In genomic region chr10:70575874-70576802, GRCh38 we compare ENCODE assay signal across 1 cellular context.
TF ChIP-seq lines count a peak whose summit lies in the region.

No MANE protein-coding gene starts in this region.

TF ChIP-seq in K562, 482 proteins besides CTCF, POLR2A, EP300 and RAD21 (continued from another document and continues in another):
- TF ChIP-seq, protein P1, sequence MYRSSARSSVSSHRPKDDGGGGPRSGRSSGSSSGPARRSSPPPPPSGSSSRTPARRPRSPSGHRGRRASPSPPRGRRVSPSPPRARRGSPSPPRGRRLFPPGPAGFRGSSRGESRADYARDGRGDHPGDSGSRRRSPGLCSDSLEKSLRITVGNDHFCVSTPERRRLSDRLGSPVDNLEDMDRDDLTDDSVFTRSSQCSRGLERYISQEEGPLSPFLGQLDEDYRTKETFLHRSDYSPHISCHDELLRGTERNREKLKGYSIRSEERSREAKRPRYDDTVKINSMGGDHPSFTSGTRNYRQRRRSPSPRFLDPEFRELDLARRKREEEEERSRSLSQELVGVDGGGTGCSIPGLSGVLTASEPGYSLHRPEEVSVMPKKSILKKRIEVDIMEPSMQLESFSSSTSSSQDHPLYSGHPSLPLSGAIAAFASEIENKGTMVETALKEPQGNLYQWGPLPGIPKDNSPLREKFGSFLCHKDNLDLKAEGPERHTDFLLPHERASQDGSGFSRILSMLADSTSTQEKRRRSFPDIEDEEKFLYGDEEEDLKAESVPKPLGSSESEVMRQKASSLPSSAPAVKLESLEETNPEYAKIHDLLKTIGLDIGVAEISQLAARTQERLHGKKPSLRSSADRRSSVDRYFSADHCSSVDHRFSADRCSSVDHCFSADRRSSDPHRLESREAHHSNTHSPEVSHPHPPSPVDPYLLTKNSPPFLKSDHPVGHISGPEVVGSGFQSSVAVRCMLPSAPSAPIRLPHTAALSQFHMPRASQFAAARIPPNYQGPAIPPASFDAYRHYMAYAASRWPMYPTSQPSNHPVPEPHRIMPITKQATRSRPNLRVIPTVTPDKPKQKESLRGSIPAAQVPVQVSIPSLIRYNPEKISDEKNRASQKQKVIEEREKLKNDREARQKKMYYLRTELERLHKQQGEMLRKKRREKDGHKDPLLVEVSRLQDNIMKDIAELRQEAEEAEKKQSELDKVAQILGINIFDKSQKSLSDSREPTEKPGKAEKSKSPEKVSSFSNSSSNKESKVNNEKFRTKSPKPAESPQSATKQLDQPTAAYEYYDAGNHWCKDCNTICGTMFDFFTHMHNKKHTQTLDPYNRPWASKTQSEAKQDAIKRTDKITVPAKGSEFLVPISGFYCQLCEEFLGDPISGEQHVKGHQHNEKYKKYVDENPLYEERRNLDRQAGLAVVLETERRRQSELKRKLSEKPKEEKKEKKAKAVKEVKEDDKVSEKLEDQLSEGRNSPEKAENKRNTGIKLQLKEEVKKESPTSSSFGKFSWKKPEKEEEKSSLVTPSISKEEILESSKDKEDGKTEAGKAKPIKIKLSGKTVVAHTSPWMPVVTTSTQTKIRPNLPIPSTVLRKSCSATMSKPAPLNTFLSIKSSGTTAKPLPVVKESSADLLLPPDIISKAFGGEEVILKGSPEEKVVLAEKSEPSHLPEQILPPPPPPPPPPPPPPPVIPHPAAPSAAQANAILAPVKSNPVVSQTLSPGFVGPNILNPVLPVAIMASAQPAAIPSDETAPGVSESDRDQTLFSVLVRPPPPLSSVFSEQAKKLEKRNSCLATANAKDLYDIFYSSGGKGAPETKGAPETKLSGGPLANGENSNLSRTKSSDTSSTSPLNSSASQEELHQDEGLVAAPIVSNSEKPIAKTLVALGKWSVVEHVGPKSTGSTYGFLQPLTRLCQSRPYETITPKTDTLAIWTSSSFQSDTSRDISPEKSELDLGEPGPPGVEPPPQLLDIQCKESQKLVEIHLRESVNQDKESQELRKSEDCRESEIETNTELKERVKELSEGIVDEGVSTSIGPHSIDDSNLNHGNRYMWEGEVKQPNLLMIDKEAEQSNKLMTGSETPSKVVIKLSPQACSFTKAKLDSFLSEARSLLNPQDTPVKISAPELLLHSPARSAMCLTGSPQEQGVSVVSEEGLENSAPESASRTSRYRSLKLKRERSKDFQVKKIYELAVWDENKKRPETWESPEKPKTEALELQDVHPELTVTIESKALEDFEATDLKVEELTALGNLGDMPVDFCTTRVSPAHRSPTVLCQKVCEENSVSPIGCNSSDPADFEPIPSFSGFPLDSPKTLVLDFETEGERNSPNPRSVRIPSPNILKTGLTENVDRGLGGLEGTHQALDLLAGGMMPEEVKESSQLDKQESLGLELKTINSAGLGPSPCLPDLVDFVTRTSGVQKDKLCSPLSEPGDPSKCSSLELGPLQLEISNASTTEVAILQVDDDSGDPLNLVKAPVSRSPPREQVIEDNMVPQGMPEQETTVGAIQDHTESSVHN (IDR thresholded peaks at IDR 0.05; ENCODE audit: borderline replicate concordance in 1 of 2, low read depth in 1 of 2): peak in 1 of 2 experiments; percentile 52; a peak in 1 of 4 replicates
- TF ChIP-seq ZSCAN29 (IDR thresholded peaks at IDR 0.05) (no peak), FOXA1 (IDR thresholded peaks at IDR 0.05; ENCODE audit: borderline replicate concordance) (no peak), TFAP4 (CRISPR knock-in tag; IDR thresholded peaks at IDR 0.05; ENCODE audit: borderline replicate concordance) (peak; percentile 30; the same call in 1 of the 2 replicates), VEZF1 (CRISPR knock-in tag; IDR thresholded peaks at IDR 0.05) (peak; percentile 92), TRIM24 (IDR thresholded peaks at IDR 0.05) (peak in 1 of 2 experiments; percentile 62; a peak in 1 of 4 replicates), KDM4B (IDR thresholded peaks at IDR 0.05; ENCODE audit: borderline replicate concordance in 2 of 2, low read depth in 1 of 2) (no peak), ADNP (tag; IDR thresholded peaks at IDR 0.05) (peak; percentile 96), CHD2 (IDR thresholded peaks at IDR 0.05; ENCODE audit: low read depth, low read length) (no peak), MEF2D (tag; conservative IDR thresholded peaks at IDR 0.05; ENCODE audit: low read depth) (peak; percentile 57; the same call in 1 of the 2 replicates), ZNF639 (CRISPR knock-in tag; conservative IDR thresholded peaks at IDR 0.05 in 1 of 2, IDR thresholded peaks at IDR 0.05 in 1 of 2) (peak in 1 of 2 experiments; percentile 89; a peak in 2 of 4 replicates), CUX1 (CRISPR knock-in tag; IDR thresholded peaks at IDR 0.05) (peak; percentile 80; the same call in 1 of the 2 replicates), C11orf30 (IDR thresholded peaks at IDR 0.05; ENCODE audit: low read depth) (0 out of 2 replicates have a peak, but pooled peaks have one; percentile 22), GABPB1 (CRISPR knock-in tag; IDR thresholded peaks at IDR 0.05) (peak; percentile 66), HNRNPL (IDR thresholded peaks at IDR 0.05; ENCODE audit: low read depth, low read length) (peak; percentile 69; the same call in 1 of the 2 replicates), NFIC (IDR thresholded peaks at IDR 0.05) (peak; percentile 96), ZNF76 (CRISPR knock-in tag; IDR thresholded peaks at IDR 0.05; ENCODE audit: borderline replicate concordance) (0 out of 2 replicates have a peak, but pooled peaks have one; percentile 35), ESRRA (IDR thresholded peaks at IDR 0.05; ENCODE audit: borderline replicate concordance, low read depth) (peak; percentile 60; the same call in 1 of the 2 replicates), ZNF589 (CRISPR knock-in tag; IDR thresholded peaks at IDR 0.05; ENCODE audit: low read depth) (peak; percentile 86), SP1 (CRISPR knock-in tag; IDR thresholded peaks at IDR 0.05) (no peak), FOXK2 (conservative IDR thresholded peaks at IDR 0.05 in 1 of 2, IDR thresholded peaks at IDR 0.05 in 1 of 2; ENCODE audit: low read depth in 2 of 2) (peak in 1 of 2 experiments; percentile 68; a peak in 2 of 4 replicates), E2F3 (CRISPR knock-in tag; IDR thresholded peaks at IDR 0.05) (0 out of 2 replicates have a peak, but pooled peaks have one; percentile 47), ZFX (CRISPR knock-in tag; IDR thresholded peaks at IDR 0.05) (peak; percentile 70), FOXK1 (CRISPR knock-in tag; IDR thresholded peaks at IDR 0.05; ENCODE audit: borderline replicate concordance) (0 out of 2 replicates have a peak, but pooled peaks have one; percentile 21), GATAD2A (IDR thresholded peaks at IDR 0.05) (0 out of 2 replicates have a peak, but pooled peaks have one; percentile 13), ZNF766 (CRISPR knock-in tag; conservative IDR thresholded peaks at IDR 0.05) (peak; percentile 88), ZNF444 (CRISPR knock-in tag; IDR thresholded peaks at IDR 0.05) (0 out of 2 replicates have a peak, but pooled peaks have one; percentile 54), MYC (IDR thresholded peaks at IDR 0.05; ENCODE audit: low read depth, low read length) (peak; percentile 65), MYC (CRISPR knock-in tag; IDR thresholded peaks at IDR 0.05; ENCODE audit: borderline replicate concordance, low read depth) (no peak), ZNF311 (CRISPR knock-in tag; IDR thresholded peaks at IDR 0.05) (peak; percentile 49; the same call in 1 of the 2 replicates), ZNF197 (CRISPR knock-in tag; IDR thresholded peaks at IDR 0.05; ENCODE audit: low read depth) (peak; percentile 35), MLLT1 (IDR thresholded peaks at IDR 0.05) (peak; percentile 8 to 73; a peak in 2 of 4 replicates), TEAD4 (IDR thresholded peaks at IDR 0.05; ENCODE audit: low read length) (peak; percentile 35; the same call in 1 of the 2 replicates), TEAD4 (CRISPR knock-in tag; IDR thresholded peaks at IDR 0.05; ENCODE audit: borderline replicate concordance) (no peak)
- TF ChIP-seq, protein P2, sequence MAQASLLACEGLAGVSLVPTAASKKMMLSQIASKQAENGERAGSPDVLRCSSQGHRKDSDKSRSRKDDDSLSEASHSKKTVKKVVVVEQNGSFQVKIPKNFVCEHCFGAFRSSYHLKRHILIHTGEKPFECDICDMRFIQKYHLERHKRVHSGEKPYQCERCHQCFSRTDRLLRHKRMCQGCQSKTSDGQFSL (CRISPR knock-in tag; IDR thresholded peaks at IDR 0.05): no peak
- TF ChIP-seq, protein P2 (tag; IDR thresholded peaks at IDR 0.05): peak; percentile 24 to 41; a peak in 1 of 4 replicates
- TF ChIP-seq, protein P3, sequence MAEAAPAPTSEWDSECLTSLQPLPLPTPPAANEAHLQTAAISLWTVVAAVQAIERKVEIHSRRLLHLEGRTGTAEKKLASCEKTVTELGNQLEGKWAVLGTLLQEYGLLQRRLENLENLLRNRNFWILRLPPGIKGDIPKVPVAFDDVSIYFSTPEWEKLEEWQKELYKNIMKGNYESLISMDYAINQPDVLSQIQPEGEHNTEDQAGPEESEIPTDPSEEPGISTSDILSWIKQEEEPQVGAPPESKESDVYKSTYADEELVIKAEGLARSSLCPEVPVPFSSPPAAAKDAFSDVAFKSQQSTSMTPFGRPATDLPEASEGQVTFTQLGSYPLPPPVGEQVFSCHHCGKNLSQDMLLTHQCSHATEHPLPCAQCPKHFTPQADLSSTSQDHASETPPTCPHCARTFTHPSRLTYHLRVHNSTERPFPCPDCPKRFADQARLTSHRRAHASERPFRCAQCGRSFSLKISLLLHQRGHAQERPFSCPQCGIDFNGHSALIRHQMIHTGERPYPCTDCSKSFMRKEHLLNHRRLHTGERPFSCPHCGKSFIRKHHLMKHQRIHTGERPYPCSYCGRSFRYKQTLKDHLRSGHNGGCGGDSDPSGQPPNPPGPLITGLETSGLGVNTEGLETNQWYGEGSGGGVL (CRISPR knock-in tag; IDR thresholded peaks at IDR 0.05): no peak
